Comparison of ENCODE assay signal across 1 cellular context in genomic region chr21:31731802-31732537, GRCh38.
A peak's percentile ranks its signal among the peaks of the same experiment; 100 is the strongest.
TF ChIP-seq lines count a peak whose summit lies in the region.

SCAF4 (minus strand) TSS chr21:31732118; CDS start chr21:31731692, 426 bp downstream.

TF ChIP-seq in K562, 482 proteins besides CTCF, POLR2A, EP300 and RAD21 (continued from another document and continues in another):
- TF ChIP-seq ZNF592 (IDR thresholded peaks at IDR 0.05) (peak; percentile 94), ZC3H4 (CRISPR knock-in tag; IDR thresholded peaks at IDR 0.05; ENCODE audit: borderline replicate concordance) (0 out of 2 replicates have a peak, but pooled peaks have one; percentile 84), RBM22 (IDR thresholded peaks at IDR 0.05; ENCODE audit: low read depth, low read length, poor library complexity, severe bottlenecking) (peak; percentile 59), CCAR2 (IDR thresholded peaks at IDR 0.05; ENCODE audit: low read depth, low read length) (no peak), MAZ (CRISPR knock-in tag; conservative IDR thresholded peaks at IDR 0.05 in 1 of 2, IDR thresholded peaks at IDR 0.05 in 1 of 2) (peak in 1 of 2 experiments; percentile 75; a peak in 3 of 4 replicates), NRF1 (conservative IDR thresholded peaks at IDR 0.05 in 1 of 2, IDR thresholded peaks at IDR 0.05 in 1 of 2) (peak; percentile 80 to 86), TOE1 (IDR thresholded peaks at IDR 0.05; ENCODE audit: borderline replicate concordance) (peak; percentile 11; the same call in 1 of the 2 replicates), TOE1 (CRISPR knock-in tag; IDR thresholded peaks at IDR 0.05; ENCODE audit: borderline replicate concordance, low read depth) (no peak), CBX8 (IDR thresholded peaks at IDR 0.05; ENCODE audit: borderline replicate concordance, extremely low read depth, low read depth, low read length, poor library complexity, severe bottlenecking) (no peak), POLR2H (tag; IDR thresholded peaks at IDR 0.05; ENCODE audit: low read depth) (peak; percentile 81), RBM25 (IDR thresholded peaks at IDR 0.05; ENCODE audit: low read depth, low read length, severe bottlenecking) (no peak), SMARCB1 (IDR thresholded peaks at IDR 0.05; ENCODE audit: insufficient read length, low read depth) (no peak), SIN3B (IDR thresholded peaks at IDR 0.05; ENCODE audit: low read depth) (0 out of 2 replicates have a peak, but pooled peaks have one; percentile 46), THAP7 (CRISPR knock-in tag; IDR thresholded peaks at IDR 0.05) (peak; percentile 17; the same call in 1 of the 2 replicates), ETV5 (CRISPR knock-in tag; IDR thresholded peaks at IDR 0.05; ENCODE audit: low read depth) (peak; percentile 36; the same call in 1 of the 2 replicates), FOXP4 (CRISPR knock-in tag; IDR thresholded peaks at IDR 0.05; ENCODE audit: borderline replicate concordance) (no peak), ZKSCAN3 (CRISPR knock-in tag; IDR thresholded peaks at IDR 0.05) (no peak), PRPF4 (IDR thresholded peaks at IDR 0.05; ENCODE audit: insufficient read depth, low read depth, low read length, poor library complexity, severe bottlenecking) (peak; percentile 68), ARID4B (CRISPR knock-in tag; IDR thresholded peaks at IDR 0.05) (peak; percentile 13; the same call in 1 of the 2 replicates), POLR2G (IDR thresholded peaks at IDR 0.05; ENCODE audit: low read depth, low read length) (peak; percentile 97), CBX5 (IDR thresholded peaks at IDR 0.05; ENCODE audit: borderline replicate concordance, low read depth) (peak; percentile 40; the same call in 1 of the 2 replicates), TFAP4 (CRISPR knock-in tag; IDR thresholded peaks at IDR 0.05; ENCODE audit: borderline replicate concordance) (peak; percentile 49; the same call in 1 of the 2 replicates), RBM15 (IDR thresholded peaks at IDR 0.05; ENCODE audit: insufficient read depth, low read length) (no peak), SUPT5H (IDR thresholded peaks at IDR 0.05) (peak; percentile 92), ZBTB11 (CRISPR knock-in tag; IDR thresholded peaks at IDR 0.05) (peak in 2 of 3 experiments; percentile 1 to 68; a peak in 2 of 6 replicates), KAT2B (IDR thresholded peaks at IDR 0.05; ENCODE audit: low read depth, low read length) (no peak), CTCFL (IDR thresholded peaks at IDR 0.05; ENCODE audit: borderline replicate concordance, insufficient read depth, low read depth, low read length, poor library complexity, severe bottlenecking) (no peak), ZNF76 (CRISPR knock-in tag; IDR thresholded peaks at IDR 0.05; ENCODE audit: borderline replicate concordance) (0 out of 2 replicates have a peak, but pooled peaks have one; percentile 54), FUS (optimal IDR thresholded peaks at IDR 0.05; ENCODE audit: low read depth, low read length) (peak; percentile 7), NUFIP1 (IDR thresholded peaks at IDR 0.05; ENCODE audit: partially characterized antibody) (no peak), CHAMP1 (IDR thresholded peaks at IDR 0.05) (no peak)
